Comparison of ENCODE assay signal across 21 cellular contexts in the genomic region with DNA sequence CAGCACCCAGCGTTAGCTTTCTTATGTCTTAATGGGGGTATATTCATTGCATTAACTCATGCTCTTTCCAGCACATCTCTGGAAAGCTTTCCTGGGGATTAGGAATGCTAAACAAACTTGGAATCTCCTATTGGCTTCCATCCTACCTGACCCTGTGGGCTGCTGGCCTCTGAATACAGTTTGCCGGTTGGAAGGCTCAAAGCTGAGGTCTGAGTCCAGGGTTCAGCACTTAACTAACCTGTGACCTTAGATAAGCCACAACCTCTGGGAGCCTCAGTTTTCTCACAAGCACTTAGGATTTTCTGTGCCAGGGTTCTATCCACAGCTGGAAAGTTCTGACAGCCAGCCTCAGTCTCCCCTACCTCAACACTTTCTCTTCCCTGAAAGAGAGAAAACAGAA. TPM values are rescaled to one million over a fixed set of nuclear protein-coding genes. Genes with fewer than 3 reads are reported as not detected.
A peak's percentile ranks its signal among the peaks of the same experiment; 100 is the strongest.
DNase-seq lines count a peak whose midpoint lies in the region; ATAC-seq, FAIRE-seq and TF ChIP-seq lines count a peak whose summit lies in the region.
"Had no signal": no experiment of that assay in that cellular context is flagged by ENCODE, and none has a peak within 500 bp of the region (broad histone marks: within the 10 kb centered on the region; RNA-seq: fewer than 3 reads in every experiment).

No MANE protein-coding gene starts in this region.

- TF ChIP-seq EP300 in HepG2 (IDR thresholded peaks at IDR 0.05; ENCODE audit: low read depth in 2 of 2, low read length in 2 of 2) (no peak), HepG2 (CRISPR knock-in tag; IDR thresholded peaks at IDR 0.05; ENCODE audit: borderline replicate concordance) (no peak)

- TF ChIP-seq CTCF in HepG2 (CRISPR knock-in tag; IDR thresholded peaks at IDR 0.05): no peak
- no peak for TF ChIP-seq CTCF in right lobe of liver (IDR thresholded peaks at IDR 0.05)
- no peak for TF ChIP-seq CTCF in Peyer's patch (IDR thresholded peaks at IDR 0.05)

- intact Hi-C loops in HepG2 (cut with micrococcal nuclease; ENCODE audit: unreplicated experiment) (no loop called here), right lobe of liver (cut with DNase I) (no loop called here), Right ventricle myocardium superior (cut with DNase I) (no loop called here)

- H3K79me2 ChIP-seq in Karpas-422 (ENCODE audit: low read length) (no peaks in the 10 kb centered on the region), HepG2 (ENCODE audit: insufficient read depth, low read length) (no peaks in the 10 kb centered on the region)

- H3K9me3 ChIP-seq in Karpas-422 (ENCODE audit: low read length): no peaks in the 10 kb centered on the region
- no peaks in the 10 kb centered on the region for H3K9me3 ChIP-seq in HepG2 (ENCODE audit: low read length)
- no peaks in the 10 kb centered on the region for H3K9me3 ChIP-seq in right lobe of liver
- no peaks in the 10 kb centered on the region for H3K9me3 ChIP-seq in Peyer's patch
- H3K9me3 ChIP-seq: A549; BLaER1 treated with 17β-estradiol and CSF1 and Interleukin-3, amounts not matched to agents 10 nM and 100 nM; Caco-2 had no signal

- TF ChIP-seq POLR2A in HepG2 (IDR thresholded peaks at IDR 0.05; ENCODE audit: insufficient read depth in 1 of 2, low read depth in 2 of 2, low read length in 2 of 2) (no peak), right lobe of liver (IDR thresholded peaks at IDR 0.05) (no peak), Peyer's patch (IDR thresholded peaks at IDR 0.05) (no peak)

- H3K9ac ChIP-seq in Karpas-422 (ENCODE audit: low read length) (no peak overlapping the region), HepG2 (ENCODE audit: insufficient read depth, low read depth, low read length) (no peak overlapping the region)
- H3K9ac ChIP-seq: BLaER1 treated with 17β-estradiol and CSF1 and Interleukin-3, amounts not matched to agents 10 nM and 100 nM had no signal

- in situ Hi-C loops in HepG2 (cut with HindIII; ENCODE audit: extremely low pct_ligation_motif_present, low pct_unique_long_range_greater_than_20kb): no loop called here

- no peaks in the 10 kb centered on the region for H3K9me2 ChIP-seq in Karpas-422 (replicated peaks; ENCODE audit: insufficient read depth, low read length)

- H3K36me3 ChIP-seq in Karpas-422 (ENCODE audit: insufficient read depth, low read length) (no peaks in the 10 kb centered on the region), HepG2 (replicated peaks in 1 of 2; ENCODE audit: control insufficient read depth in 1 of 2, insufficient read depth in 2 of 2, low read length in 2 of 2) (no peaks in the 10 kb centered on the region), right lobe of liver (no peaks in the 10 kb centered on the region), Peyer's patch (no peaks in the 10 kb centered on the region)
- H3K36me3 ChIP-seq: BLaER1 treated with 17β-estradiol and CSF1 and Interleukin-3, amounts not matched to agents 10 nM and 100 nM had no signal

- no peaks in the 10 kb centered on the region for H3K27me3 ChIP-seq in Karpas-422 (ENCODE audit: low read length)
- peaks cover 2 to 23% of the 10 kb centered on the region in 2 experiments; a peak in 3 of 5 replicates for H3K27me3 ChIP-seq in HepG2 (ENCODE audit: control insufficient read depth in 1 of 2, insufficient read depth in 2 of 2, low read length in 2 of 2)
- no peaks in the 10 kb centered on the region for H3K27me3 ChIP-seq in right lobe of liver
- no peaks in the 10 kb centered on the region for H3K27me3 ChIP-seq in Peyer's patch

- H4K20me1 ChIP-seq in Karpas-422 (ENCODE audit: insufficient read depth, low read depth, low read length): no peaks in the 10 kb centered on the region
- no peaks in the 10 kb centered on the region for H4K20me1 ChIP-seq in HepG2 (ENCODE audit: insufficient read depth, low read length)
- H4K20me1 ChIP-seq: BLaER1 treated with 17β-estradiol and CSF1 and Interleukin-3, amounts not matched to agents 10 nM and 100 nM had no signal

- H2AFZ ChIP-seq in Karpas-422 (ENCODE audit: low read length) (no peak overlapping the region), HepG2 (ENCODE audit: low read length) (no peak overlapping the region)

- no peak overlapping the region for H3K27ac ChIP-seq in Karpas-422 (ENCODE audit: low read length)
- H3K27ac ChIP-seq in HepG2 (ENCODE audit: extremely low read length, insufficient read depth, low read length): no peak overlapping the region
- H3K27ac ChIP-seq in right lobe of liver: peak overlapping the region in 2 of 3 donors; percentile 47 to 76
- no peak overlapping the region for H3K27ac ChIP-seq in Peyer's patch
- H3K27ac ChIP-seq: 22Rv1; BLaER1 treated with 17β-estradiol and CSF1 and Interleukin-3, amounts not matched to agents 10 nM and 100 nM; C4-2B had no signal

- POLR2A ChIA-PET in HepG2 (lab: Yijun Ruan, JAX): interaction anchor here (1.9 kb wide), 1 partner anchor 12 kb away, joined by 23 read pairs; a partner anchor contains a TSS

- H3K4me1 ChIP-seq in Karpas-422 (ENCODE audit: low read length) (no peaks in the 10 kb centered on the region), HepG2 (ENCODE audit: insufficient read depth, low read length) (peaks cover 60% of the 10 kb centered on the region), right lobe of liver (peaks cover 0 to 47% (median 21%) of the 10 kb centered on the region in 4 donors), Peyer's patch (no peaks in the 10 kb centered on the region)

- peak; percentile 23 for DNase-seq in Karpas-422
- no peak for DNase-seq in HepG2 (ENCODE audit: low spot score)
- DNase-seq in right lobe of liver: peak in 2 of 3 donors; percentile 60 to 80
- DNase-seq in activated T-cell treated with anti-CD3 and anti-CD28 coated beads for 4 hours: no peak
- no peak for DNase-seq in Peyer's patch
- DNase-seq in Right ventricle myocardium superior: no peak
- DNase-seq: AML-193; Caco-2; Calu3; CD4-positive, alpha-beta T cell; CD8-positive, alpha-beta T cell; DMS79 treated with DMSO at 0.1 percent for 48 hours; GF-D8 had no signal

- H3K4me3 ChIP-seq in Karpas-422 (ENCODE audit: low read length) (no peak overlapping the region), HepG2 (replicated peaks in 1 of 3; ENCODE audit: insufficient read depth in 1 of 3, low read depth in 2 of 3, low read length in 3 of 3) (0 out of 6 replicates have a peak overlapping the region, but pooled peaks of 1 of the 3 experiments have one; percentile 1), right lobe of liver (no peak overlapping the region), Peyer's patch (no peak overlapping the region)
- H3K4me3 ChIP-seq: A549; BLaER1 treated with 17β-estradiol and CSF1 and Interleukin-3, amounts not matched to agents 10 nM and 100 nM had no signal

- H3K4me2 ChIP-seq in Karpas-422 (ENCODE audit: low read depth, low read length, poor library complexity, severe bottlenecking): no peak overlapping the region
- peak overlapping the region; percentile 42 for H3K4me2 ChIP-seq in HepG2 (ENCODE audit: low read depth, low read length)
- H3K4me2 ChIP-seq: A549; BLaER1 treated with 17β-estradiol and CSF1 and Interleukin-3, amounts not matched to agents 10 nM and 100 nM had no signal

- CTCF ChIA-PET in HepG2 (lab: Yijun Ruan, JAX; ENCODE audit: low intra/inter-chr PET ratio, low total read pairs): no interaction called here

- ATAC-seq in HepG2: peak; percentile 60
- peak; percentile 60 to 86 (median 81) for ATAC-seq in right lobe of liver
- no peak for ATAC-seq in Right ventricle myocardium superior (ENCODE audit: poor library complexity)
- ATAC-seq: A549; CD8-positive, alpha-beta T cell had no signal

- WGBS in HepG2 (ENCODE audit: low lambda C conversion rate): 0% methylated on average over 1 of the region's 2 CpGs
- WGBS in right lobe of liver (ENCODE audit: insufficient coverage, low coverage, low lambda C conversion rate, missing lambda C conversion rate): 48% methylated on average over 2 of the region's 2 CpGs

- BruUV-seq in HepG2 (replicated peaks; lab: Mats Ljungman, UMichigan): no TSS peak

- no peak for TF ChIP-seq RAD21 in HepG2 (CRISPR knock-in tag; IDR thresholded peaks at IDR 0.05)

- peak; percentile 55 for FAIRE-seq in HepG2 (lab: Jason Lieb, UNC)
- FAIRE-seq: A549, D721Med, G401.6, GM12891, GM19239 had no signal

RNA-seq across cellular contexts. Expression of a gene that starts 12.9 kb away (rescaled TPM):
- total RNA-seq in Karpas-422 (2014; rRNA removed; shearing (Covaris generic); ENCODE audit: low replicate concordance): 0.60 and 1.4 TPM in 2 replicates
- total RNA-seq in HepG2 (2016; rRNA removed; fragmentation: Illumina TruSeq; extraction: Trizol) (1.8 and 2.2 TPM in 2 replicates), right lobe of liver (10 to 100 TPM in 5 of 6 experiments, 1 to 10 TPM in 1; 6.4 to 72.8 (median 17.2) TPM), Peyer's patch (1 to 10 TPM in 2 of 4 donors, under 1 TPM in 1, not detected in 1; 0.80 to 2.2 (median 1.6) TPM), Right ventricle myocardium superior (0.11 TPM)
- total RNA-seq in HepG2 (2016; cell fraction: cytosol; rRNA removed; fragmentation: Illumina TruSeq; extraction: Trizol; ENCODE audit: low read depth): 0.88 and 1.9 TPM in 2 replicates
- total RNA-seq in HepG2 (2016; cell fraction: insoluble cytoplasmic fraction; rRNA removed; fragmentation: Illumina TruSeq; extraction: Trizol): 2.5 and 2.9 TPM in 2 replicates
- 1.2 and 1.4 TPM in 2 replicates for total RNA-seq in HepG2 (2016; cell fraction: membrane; rRNA removed; fragmentation: Illumina TruSeq; extraction: Trizol)
- 1.9 and 3.0 TPM in 2 replicates for total RNA-seq in HepG2 (2016; cell fraction: nucleus; rRNA removed; fragmentation: Illumina TruSeq; extraction: Trizol)
- polyA plus RNA-seq in HepG2 (2011; rRNA removed): 1.9 and 2.8 TPM in 2 replicates
- polyA plus RNA-seq in HepG2 (2011; cell fraction: cytosol; rRNA removed): 1.3 and 2.0 TPM in 2 replicates
- polyA plus RNA-seq in HepG2 (2011; cell fraction: nucleus; rRNA removed): 1.8 and 1.9 TPM in 2 replicates
- polyA plus RNA-seq in HepG2 (2012): 0.71 and 1.1 TPM in 2 replicates
- polyA plus RNA-seq in HepG2 (2016; cell fraction: cytosol; fragmentation: Illumina TruSeq; extraction: Trizol; ENCODE audit: low read depth): 0.32 and 0.35 TPM in 2 replicates
- 2.7 and 3.6 TPM in 2 replicates for polyA plus RNA-seq in HepG2 (2016; cell fraction: insoluble cytoplasmic fraction; fragmentation: Illumina TruSeq; extraction: Trizol; ENCODE audit: low read depth)
- polyA plus RNA-seq in HepG2 (2016; cell fraction: membrane; fragmentation: Illumina TruSeq; extraction: Trizol; ENCODE audit: low read depth): 0.64 and 0.78 TPM in 2 replicates
- 3.6 and 3.8 TPM in 2 replicates for polyA plus RNA-seq in HepG2 (2016; cell fraction: nucleus; fragmentation: Illumina TruSeq; extraction: Trizol; ENCODE audit: insufficient read depth, low read depth)
- polyA minus RNA-seq in HepG2 (2011; rRNA and poly(A)+ RNA removed; ENCODE audit: low replicate concordance): 1.0 and 2.6 TPM in 2 replicates
- polyA minus RNA-seq in HepG2 (2011; cell fraction: cytosol; rRNA and poly(A)+ RNA removed): 0.59 and 1.2 TPM in 2 replicates
- 0.90 and 3.6 TPM in 2 replicates for polyA minus RNA-seq in HepG2 (2011; cell fraction: nucleus; rRNA and poly(A)+ RNA removed)

RNA-seq across cellular contexts. Expression of a gene that starts 26.6 kb away (rescaled TPM):
- 37.0 and 68.0 TPM in 2 replicates for total RNA-seq in Karpas-422 (2014; rRNA removed; shearing (Covaris generic); ENCODE audit: low replicate concordance)
- 81.5 and 90.0 TPM in 2 replicates for total RNA-seq in HepG2 (2016; rRNA removed; fragmentation: Illumina TruSeq; extraction: Trizol)
- 13.0 and 13.4 TPM in 2 replicates for total RNA-seq in HepG2 (2016; cell fraction: cytosol; rRNA removed; fragmentation: Illumina TruSeq; extraction: Trizol; ENCODE audit: low read depth)
- total RNA-seq in HepG2 (2016; cell fraction: insoluble cytoplasmic fraction; rRNA removed; fragmentation: Illumina TruSeq; extraction: Trizol): 81.4 and 90.7 TPM in 2 replicates
- 17.1 and 20.2 TPM in 2 replicates for total RNA-seq in HepG2 (2016; cell fraction: membrane; rRNA removed; fragmentation: Illumina TruSeq; extraction: Trizol)
- 66.5 and 79.7 TPM in 2 replicates for total RNA-seq in HepG2 (2016; cell fraction: nucleus; rRNA removed; fragmentation: Illumina TruSeq; extraction: Trizol)
- 35.7 and 42.2 TPM in 2 replicates for polyA plus RNA-seq in HepG2 (2011; rRNA removed)
- polyA plus RNA-seq in HepG2 (2011; cell fraction: cytosol; rRNA removed): 28.4 and 30.1 TPM in 2 replicates
- polyA plus RNA-seq in HepG2 (2011; cell fraction: nucleus; rRNA removed): 114 and 128 TPM in 2 replicates
- 43.8 and 55.5 TPM in 2 replicates for polyA plus RNA-seq in HepG2 (2012)
- 2.6 and 3.7 TPM in 2 replicates for polyA plus RNA-seq in HepG2 (2016; cell fraction: cytosol; fragmentation: Illumina TruSeq; extraction: Trizol; ENCODE audit: low read depth)
- polyA plus RNA-seq in HepG2 (2016; cell fraction: insoluble cytoplasmic fraction; fragmentation: Illumina TruSeq; extraction: Trizol; ENCODE audit: low read depth): 62.7 and 67.1 TPM in 2 replicates
- polyA plus RNA-seq in HepG2 (2016; cell fraction: membrane; fragmentation: Illumina TruSeq; extraction: Trizol; ENCODE audit: low read depth): 8.1 and 9.8 TPM in 2 replicates
- polyA plus RNA-seq in HepG2 (2016; cell fraction: nucleus; fragmentation: Illumina TruSeq; extraction: Trizol; ENCODE audit: insufficient read depth, low read depth): 132 TPM in 2 replicates
- 29.9 and 100 TPM in 2 replicates for polyA minus RNA-seq in HepG2 (2011; rRNA and poly(A)+ RNA removed; ENCODE audit: low replicate concordance)
- 11.7 and 12.4 TPM in 2 replicates for polyA minus RNA-seq in HepG2 (2011; cell fraction: cytosol; rRNA and poly(A)+ RNA removed)
- polyA minus RNA-seq in HepG2 (2011; cell fraction: nucleus; rRNA and poly(A)+ RNA removed): 55.9 and 69.0 TPM in 2 replicates
- 10 to 100 TPM; 24.4 to 39.6 (median 31.8) TPM for total RNA-seq in right lobe of liver
- 100 to 1,000 TPM in 2 of 4 donors, 10 to 100 TPM in 2; 68.0 to 143 (median 104) TPM for total RNA-seq in Peyer's patch
- 32.4 TPM for total RNA-seq in Right ventricle myocardium superior

RNA-seq across cellular contexts. Expression of a gene that starts 46.7 kb away (rescaled TPM):
- total RNA-seq in Karpas-422 (2014; rRNA removed; shearing (Covaris generic); ENCODE audit: low replicate concordance): 22.0 and 29.8 TPM in 2 replicates
- 6.0 and 15.5 TPM in 2 replicates for total RNA-seq in HepG2 (2016; rRNA removed; fragmentation: Illumina TruSeq; extraction: Trizol)
- total RNA-seq in HepG2 (2016; cell fraction: cytosol; rRNA removed; fragmentation: Illumina TruSeq; extraction: Trizol; ENCODE audit: low read depth): 4.2 and 6.5 TPM in 2 replicates
- total RNA-seq in HepG2 (2016; cell fraction: insoluble cytoplasmic fraction; rRNA removed; fragmentation: Illumina TruSeq; extraction: Trizol): 5.5 and 12.8 TPM in 2 replicates
- 3.1 and 4.5 TPM in 2 replicates for total RNA-seq in HepG2 (2016; cell fraction: membrane; rRNA removed; fragmentation: Illumina TruSeq; extraction: Trizol)
- total RNA-seq in HepG2 (2016; cell fraction: nucleus; rRNA removed; fragmentation: Illumina TruSeq; extraction: Trizol): 15.3 and 19.2 TPM in 2 replicates
- polyA plus RNA-seq in HepG2 (2011; rRNA removed): 19.4 and 24.2 TPM in 2 replicates
- polyA plus RNA-seq in HepG2 (2011; cell fraction: cytosol; rRNA removed): 14.4 and 16.8 TPM in 2 replicates
- 32.6 and 35.0 TPM in 2 replicates for polyA plus RNA-seq in HepG2 (2011; cell fraction: nucleus; rRNA removed)
- polyA plus RNA-seq in HepG2 (2012): 12.9 and 14.4 TPM in 2 replicates
- polyA plus RNA-seq in HepG2 (2016; cell fraction: cytosol; fragmentation: Illumina TruSeq; extraction: Trizol; ENCODE audit: low read depth): 4.6 and 5.1 TPM in 2 replicates
- polyA plus RNA-seq in HepG2 (2016; cell fraction: insoluble cytoplasmic fraction; fragmentation: Illumina TruSeq; extraction: Trizol; ENCODE audit: low read depth): 10.0 and 12.0 TPM in 2 replicates
- 4.5 and 4.9 TPM in 2 replicates for polyA plus RNA-seq in HepG2 (2016; cell fraction: membrane; fragmentation: Illumina TruSeq; extraction: Trizol; ENCODE audit: low read depth)
- 55.0 and 59.9 TPM in 2 replicates for polyA plus RNA-seq in HepG2 (2016; cell fraction: nucleus; fragmentation: Illumina TruSeq; extraction: Trizol; ENCODE audit: insufficient read depth, low read depth)
- polyA minus RNA-seq in HepG2 (2011; rRNA and poly(A)+ RNA removed; ENCODE audit: low replicate concordance): 11.0 and 47.3 TPM in 2 replicates
- polyA minus RNA-seq in HepG2 (2011; cell fraction: cytosol; rRNA and poly(A)+ RNA removed): 5.6 and 6.8 TPM in 2 replicates
- 10.8 and 15.2 TPM in 2 replicates for polyA minus RNA-seq in HepG2 (2011; cell fraction: nucleus; rRNA and poly(A)+ RNA removed)
- 10 to 100 TPM; 34.9 to 59.5 (median 52.5) TPM for total RNA-seq in right lobe of liver
- total RNA-seq in Peyer's patch: 10 to 100 TPM in 2 of 4 donors, 1 to 10 TPM in 2; 7.5 to 26.9 (median 12.6) TPM
- 3.4 TPM for total RNA-seq in Right ventricle myocardium superior

Comparison
In these comparisons a context has a peak if more than half of its experiments do, and no peak if none do; other contexts are left out.
1. DNase-seq: peak in Karpas-422 (single experiment) and right lobe of liver (2 of 3); none in HepG2 (single experiment), activated T-cell treated with anti-CD3 and anti-CD28 coated beads for 4 hours (single experiment), Peyer's patch (0 of 3) and Right ventricle myocardium superior (single experiment).
2. H3K27ac ChIP-seq: peak in right lobe of liver (2 of 3); none in Karpas-422 (single experiment), HepG2 (single experiment) and Peyer's patch (0 of 4).